ENCODE assay signal across 18 cellular contexts in the genomic region with DNA sequence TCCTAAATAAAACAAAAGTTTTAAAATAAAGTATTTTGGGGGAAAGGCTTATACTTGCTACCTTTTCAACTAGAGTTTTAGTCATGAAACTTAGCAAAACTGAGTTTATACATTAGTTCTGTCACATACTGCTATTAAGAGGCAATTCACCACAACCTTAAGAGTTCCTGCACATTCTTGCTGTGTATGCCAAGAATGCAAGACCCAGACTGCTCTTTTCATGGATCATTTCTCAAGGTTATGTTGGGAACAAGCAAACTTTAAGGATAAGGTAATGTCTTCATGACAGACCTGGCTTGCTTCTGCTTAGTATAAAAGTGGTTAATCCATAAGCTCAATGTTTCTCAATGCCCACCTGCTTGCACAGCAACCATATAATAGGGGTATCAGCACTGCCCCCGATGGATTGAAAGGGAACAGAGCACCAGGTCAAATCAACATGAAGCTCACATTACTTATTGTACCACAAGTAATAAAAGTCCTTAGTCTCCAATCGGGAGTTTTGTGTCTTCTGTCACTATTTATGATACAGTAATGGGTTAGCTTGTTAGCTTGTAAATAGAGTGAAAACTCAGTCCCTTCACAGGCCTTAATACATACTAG.
DNase-seq lines count a peak whose midpoint lies in the region; ATAC-seq and TF ChIP-seq lines count a peak whose summit lies in the region.
"Had no signal": no experiment of that assay in that cellular context is flagged by ENCODE, and none has a peak within 500 bp of the region (broad histone marks: within the 10 kb centered on the region; RNA-seq: fewer than 3 reads in every experiment).

No MANE protein-coding gene starts in this region.

- no peaks in the 10 kb centered on the region for H3K79me2 ChIP-seq in SK-N-SH (ENCODE audit: insufficient read depth)
- no peaks in the 10 kb centered on the region for H3K79me2 ChIP-seq in Loucy (ENCODE audit: insufficient read depth, low read length)
- no peaks in the 10 kb centered on the region for H3K79me2 ChIP-seq in neural progenitor cell (ENCODE audit: low read depth)
- H3K79me2 ChIP-seq: parathyroid adenoma had no signal

- H3K4me3 Mint-ChIP-seq in neural progenitor cell, result no peak overlapping the region
- H3K4me3 Mint-ChIP-seq: activated CD4-positive, alpha-beta memory T cell treated with anti-CD3 and anti-CD28 coated beads, Interleukin-2, amount 10 ng/mL, durations not matched to agents 7 days and 5 days had no signal

- TF ChIP-seq EP300 in SK-N-SH (IDR thresholded peaks at IDR 0.05; ENCODE audit: borderline replicate concordance in 1 of 2, low read depth in 1 of 2, low read length in 1 of 2), result no peak

- H3K27me3 ChIP-seq in SK-N-SH (ENCODE audit: insufficient read depth) (no peaks in the 10 kb centered on the region), Loucy (ENCODE audit: insufficient read depth, low read length, poor library complexity, severe bottlenecking) (no peaks in the 10 kb centered on the region), neural progenitor cell (no peaks in the 10 kb centered on the region)
- H3K27me3 ChIP-seq: ascending aorta had no signal

- no peaks in the 10 kb centered on the region for H3K27me3 Mint-ChIP-seq in neural progenitor cell (ENCODE audit: insufficient read depth, low read depth)
- H3K27me3 Mint-ChIP-seq: activated CD4-positive, alpha-beta memory T cell treated with anti-CD3 and anti-CD28 coated beads, Interleukin-2, amount 10 ng/mL, durations not matched to agents 7 days and 5 days had no signal

- H3K36me3 ChIP-seq in SK-N-SH (replicated peaks in 1 of 2; ENCODE audit: control insufficient read depth in 1 of 2, insufficient read depth in 2 of 2, low read length in 1 of 2) (no peaks in the 10 kb centered on the region), Loucy (ENCODE audit: insufficient read depth, low read length) (no peaks in the 10 kb centered on the region), neural progenitor cell (no peaks in the 10 kb centered on the region)
- H3K36me3 ChIP-seq: ascending aorta had no signal

- H3K9me2 ChIP-seq in SK-N-SH (no peaks in the 10 kb centered on the region), Loucy (replicated peaks; ENCODE audit: low read depth, low read length) (no peaks in the 10 kb centered on the region)

- no peak overlapping the region for H3K4me2 ChIP-seq in SK-N-SH
- no peak overlapping the region for H3K4me2 ChIP-seq in Loucy (ENCODE audit: low read depth, low read length, poor library complexity, severe bottlenecking)
- H3K4me2 ChIP-seq in neural progenitor cell, result no peak overlapping the region

- H3K9me3 ChIP-seq in SK-N-SH, result no peaks in the 10 kb centered on the region
- H3K9me3 ChIP-seq in Loucy (ENCODE audit: insufficient read depth, low read depth, low read length), result no peaks in the 10 kb centered on the region
- H3K9me3 ChIP-seq in neural progenitor cell (ENCODE audit: low read depth), result no peaks in the 10 kb centered on the region
- H3K9me3 ChIP-seq: ascending aorta had no signal

- H3K9me3 Mint-ChIP-seq in neural progenitor cell, result no peaks in the 10 kb centered on the region

- no peaks in the 10 kb centered on the region for H3F3A ChIP-seq in SK-N-SH (replicated peaks; ENCODE audit: insufficient read depth)
- no peaks in the 10 kb centered on the region for H3F3A ChIP-seq in Loucy (ENCODE audit: low read depth)
- H3F3A ChIP-seq in neural progenitor cell (ENCODE audit: low read depth), result no peaks in the 10 kb centered on the region

- H2AFZ ChIP-seq in SK-N-SH (ENCODE audit: low read depth) (no peak overlapping the region), Loucy (ENCODE audit: low read length) (no peak overlapping the region), neural progenitor cell (replicated peaks) (no peak overlapping the region)
- H2AFZ ChIP-seq: parathyroid adenoma had no signal

- H3K27ac Mint-ChIP-seq in neural progenitor cell, result no peak overlapping the region
- H3K27ac Mint-ChIP-seq: activated CD4-positive, alpha-beta memory T cell treated with anti-CD3 and anti-CD28 coated beads, Interleukin-2, amount 10 ng/mL, durations not matched to agents 7 days and 5 days had no signal

- no peak overlapping the region; a peak in 1 of 4 replicates for H3K27ac ChIP-seq in SK-N-SH (ENCODE audit: low read depth in 2 of 2, low read length in 1 of 2)
- H3K27ac ChIP-seq in neural progenitor cell, result no peak overlapping the region
- H3K27ac ChIP-seq: ascending aorta, parathyroid adenoma, RWPE1 had no signal

- intact Hi-C loops in lower leg skin (cut with DNase I; ENCODE audit: low total_unique reads), result no loop called here

- H3K36me3 Mint-ChIP-seq in neural progenitor cell, result peaks cover 11% of the 10 kb centered on the region

- H3K4me1 ChIP-seq in SK-N-SH (ENCODE audit: control insufficient read depth in 1 of 2, insufficient read depth in 2 of 2, low read depth in 1 of 2, low read length in 1 of 2) (peaks cover 0 to 11% of the 10 kb centered on the region in 2 experiments; a peak in 2 of 4 replicates), Loucy (ENCODE audit: insufficient read depth, low read length, poor library complexity, severe bottlenecking) (no peaks in the 10 kb centered on the region), neural progenitor cell (no peaks in the 10 kb centered on the region)
- H3K4me1 ChIP-seq: ascending aorta had no signal

- CTCF ChIA-PET in SK-N-SH (lab: Yijun Ruan, JAX), result interaction anchor here (0.9 to 1.7 kb wide), 6 partner anchors 10 to 317 kb away, joined by 3 to 10 read pairs (median 4); no protein-coding TSS in a partner anchor

- 0 out of 2 replicates have a peak, but pooled peaks have one; percentile 14 for TF ChIP-seq RAD21 in SK-N-SH (IDR thresholded peaks at IDR 0.05; ENCODE audit: low read length)

- POLR2A ChIA-PET in SK-N-SH (lab: Yijun Ruan, JAX), result no interaction called here

- peaks cover 7% of the 10 kb centered on the region for H3K4me1 Mint-ChIP-seq in neural progenitor cell

- no peaks in the 10 kb centered on the region for H4K20me1 ChIP-seq in SK-N-SH (ENCODE audit: insufficient read depth)
- H4K20me1 ChIP-seq in Loucy (ENCODE audit: insufficient read depth, low read length, poor library complexity, severe bottlenecking), result no peaks in the 10 kb centered on the region
- no peaks in the 10 kb centered on the region for H4K20me1 ChIP-seq in neural progenitor cell (ENCODE audit: low read depth)

- TF ChIP-seq CTCF in SK-N-SH (IDR thresholded peaks at IDR 0.05) (peak; percentile 18; the same call in 1 of the 2 replicates), Loucy (conservative IDR thresholded peaks at IDR 0.05; ENCODE audit: low read length) (peak; percentile 28; the same call in 1 of the 2 replicates), neural progenitor cell (IDR thresholded peaks at IDR 0.05) (peak; percentile 45), lower leg skin (IDR thresholded peaks at IDR 0.05) (no peak)

- H3K9ac ChIP-seq in SK-N-SH (no peak overlapping the region), Loucy (ENCODE audit: low read depth, low read length, poor library complexity, severe bottlenecking) (no peak overlapping the region), neural progenitor cell (no peak overlapping the region)
- H3K9ac ChIP-seq: parathyroid adenoma had no signal

- ATAC-seq in SK-N-SH treated with all-trans-retinoic acid at 6 μM for 48 hours (no peak), left lobe of liver (no peak), HG03521 (IDR thresholded peaks at IDR 0.05; ENCODE audit: unreplicated experiment) (no peak)

- TF ChIP-seq POLR2A in lower leg skin (IDR thresholded peaks at IDR 0.05), result no peak

- DNase-seq in SK-N-SH, result no peak
- DNase-seq in dermis blood vessel endothelial cell, result peak; percentile 4
- peak; percentile 14 for DNase-seq in neural progenitor cell (ENCODE audit: low spot score)
- no peak for DNase-seq in left lobe of liver (ENCODE audit: low spot score)
- no peak for DNase-seq in lower leg skin (ENCODE audit: low spot score in 2 of 2)
- DNase-seq: activated CD4-positive, alpha-beta memory T cell treated with anti-CD3 and anti-CD28 coated beads, Interleukin-2, amount 10 ng/mL, durations not matched to agents 7 days and 5 days; activated effector memory CD4-positive, alpha-beta T cell treated with Interleukin-2 at 50 U/mL for 16 hours; foreskin melanocyte; midbrain; NCI-H187; NCI-H69; stimulated activated CD4-positive, alpha-beta T cell treated with anti-CD3 and anti-CD28 coated beads, Interleukin-15, amount 100 ng/mL, for 24 hours had no signal

- 67% methylated on average over 1 of the region's 2 CpGs for WGBS in SK-N-SH (ENCODE audit: low lambda C conversion rate)
- WGBS in lower leg skin, 2 donors, result 78 to 85% methylated on average over 2 of the region's 2 CpGs

- H3K4me3 ChIP-seq in SK-N-SH (ENCODE audit: low read depth in 2 of 2, low read length in 1 of 2) (no peak overlapping the region), Loucy (ENCODE audit: low read length, poor library complexity, severe bottlenecking) (no peak overlapping the region), neural progenitor cell (no peak overlapping the region), lower leg skin (ENCODE audit: low read depth, poor library complexity, severe bottlenecking) (no peak overlapping the region)
- H3K4me3 ChIP-seq: ascending aorta had no signal

TF ChIP-seq in SK-N-SH treated with all-trans-retinoic acid at 6 μM for 48 hours, 23 proteins besides CTCF, POLR2A, EP300 and RAD21 (continues in another document):
- TF ChIP-seq BACH2 (CRISPR knock-in tag; IDR thresholded peaks at IDR 0.05; ENCODE audit: borderline replicate concordance) (no peak), GLIS3 (CRISPR knock-in tag; IDR thresholded peaks at IDR 0.05) (no peak), ZC3H10 (CRISPR knock-in tag; IDR thresholded peaks at IDR 0.05) (no peak), ZFP30 (CRISPR knock-in tag; IDR thresholded peaks at IDR 0.05) (no peak), ISL1 (CRISPR knock-in tag; IDR thresholded peaks at IDR 0.05) (no peak), SNAI2 (CRISPR knock-in tag; IDR thresholded peaks at IDR 0.05) (no peak), ESRRG (CRISPR knock-in tag; IDR thresholded peaks at IDR 0.05) (no peak)
- TF ChIP-seq, protein P1, sequence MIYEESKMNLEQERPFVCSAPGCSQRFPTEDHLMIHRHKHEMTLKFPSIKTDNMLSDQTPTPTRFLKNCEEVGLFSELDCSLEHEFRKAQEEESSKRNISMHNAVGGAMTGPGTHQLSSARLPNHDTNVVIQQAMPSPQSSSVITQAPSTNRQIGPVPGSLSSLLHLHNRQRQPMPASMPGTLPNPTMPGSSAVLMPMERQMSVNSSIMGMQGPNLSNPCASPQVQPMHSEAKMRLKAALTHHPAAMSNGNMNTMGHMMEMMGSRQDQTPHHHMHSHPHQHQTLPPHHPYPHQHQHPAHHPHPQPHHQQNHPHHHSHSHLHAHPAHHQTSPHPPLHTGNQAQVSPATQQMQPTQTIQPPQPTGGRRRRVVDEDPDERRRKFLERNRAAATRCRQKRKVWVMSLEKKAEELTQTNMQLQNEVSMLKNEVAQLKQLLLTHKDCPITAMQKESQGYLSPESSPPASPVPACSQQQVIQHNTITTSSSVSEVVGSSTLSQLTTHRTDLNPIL (CRISPR knock-in tag; IDR thresholded peaks at IDR 0.05; ENCODE audit: low read depth), result no peak

Comparison
In these comparisons a context has a peak if more than half of its experiments do, and no peak if none do; other contexts are left out.
1. DNase-seq: peak in dermis blood vessel endothelial cell (single experiment) and neural progenitor cell (single experiment); none in SK-N-SH (single experiment), left lobe of liver (single experiment) and lower leg skin (0 of 2).
2. CTCF ChIP-seq: peak in SK-N-SH (single experiment), Loucy (single experiment) and neural progenitor cell (single experiment); none in lower leg skin (0 of 3).